ENCODE assay signal across 8 cellular contexts in genomic region chr14:55579724-55580400, GRCh38. TPM values are rescaled to one million over a fixed set of nuclear protein-coding genes. Genes with fewer than 3 reads are reported as not detected.
DNase-seq lines count a peak whose midpoint lies in the region; ATAC-seq, FAIRE-seq and TF ChIP-seq lines count a peak whose summit lies in the region.

TSS of gene KTN1 (plus strand) at chr14:55580207. CDS start at chr14:55612049, 31,842 bp downstream.

- no peaks in the 10 kb centered on the region for H3K27me3 ChIP-seq in right cardiac atrium (ENCODE audit: control insufficient read depth, insufficient read depth)
- no peaks in the 10 kb centered on the region for H3K27me3 ChIP-seq in rectal smooth muscle tissue (ENCODE audit: control insufficient read depth, insufficient read depth, low read length)
- no peaks in the 10 kb centered on the region for H3K27me3 ChIP-seq in vagina

- peak; percentile 79 for FAIRE-seq in GM12892 (lab: Jason Lieb, UNC)

- H3K4me3 ChIP-seq in right cardiac atrium (ENCODE audit: low read length) (peak within 1 kb of the TSS; percentile 100), rectal smooth muscle tissue (ENCODE audit: low read length) (peak within 1 kb of the TSS; percentile 90), vagina (peak within 1 kb of the TSS; percentile 96 to 97)

- H3K9me3 ChIP-seq in right cardiac atrium (ENCODE audit: control insufficient read depth, low read length) (no peaks in the 10 kb centered on the region), vagina (no peaks in the 10 kb centered on the region)

- ATAC-seq in HG02642 (IDR thresholded peaks at IDR 0.05; ENCODE audit: poor library complexity, unreplicated experiment) (peak; percentile 85), right cardiac atrium (peak; percentile 97)

- H3K9ac ChIP-seq in rectal smooth muscle tissue (ENCODE audit: low read length): peak within 1 kb of the TSS; percentile 85

- peak within 1 kb of the TSS; percentile 76 for H3K27ac ChIP-seq in angular gyrus (ENCODE audit: low read depth, low read length)
- peak within 1 kb of the TSS; percentile 96 for H3K27ac ChIP-seq in right cardiac atrium (ENCODE audit: low read length)
- H3K27ac ChIP-seq in rectal smooth muscle tissue (ENCODE audit: low read depth, low read length): peak within 1 kb of the TSS; percentile 89
- peak within 1 kb of the TSS; percentile 88 for H3K27ac ChIP-seq in vagina

- TF ChIP-seq POLR2A in GM12892 (IDR thresholded peaks at IDR 0.05; ENCODE audit: low read depth, low read length): peak; percentile 55; the same call in 1 of the 2 replicates
- peak in 1 of 2 donors; percentile 51 for TF ChIP-seq POLR2A in vagina (IDR thresholded peaks at IDR 0.05)

- H3K36me3 ChIP-seq in rectal smooth muscle tissue (ENCODE audit: control insufficient read depth, insufficient read depth, low read length): no peaks in the 10 kb centered on the region
- no peaks in the 10 kb centered on the region for H3K36me3 ChIP-seq in vagina

- DNase-seq in GM12892 (ENCODE audit: insufficient read length) (peak; percentile 76), NCI-H128 (lab: John Stamatoyannopoulos, UW; ENCODE audit: unreplicated experiment) (peak; percentile 45), right cardiac atrium (peak; percentile 86 to 93 (median 92)), vagina (ENCODE audit: extremely low spot score in 2 of 2) (no peak)

- intact Hi-C loops in T-helper 2 cell treated with Interferon-gamma antibody and Interleukin-4, amounts not matched to agents 100 ng/mL and 5 ng/mL, for 36 hours (cut with micrococcal nuclease): loop anchor here (2.0 to 10.0 kb wide), 7 partner anchors 55 to 1815 kb away; partner anchors contain the start of genes AP5M1, ATG14, DLGAP5 and EXOC5
- intact Hi-C loops in right cardiac atrium (cut with DNase I): loop anchor here in 1 of 4 donors (10.0 kb wide), 1 partner anchor 135 kb away; the partner anchor contains the start of gene TBPL2
- intact Hi-C loops in vagina (cut with DNase I): no loop called here

- H3K4me1 ChIP-seq in right cardiac atrium (ENCODE audit: control insufficient read depth, insufficient read depth, low read length) (peaks cover 2% of the 10 kb centered on the region), rectal smooth muscle tissue (ENCODE audit: control insufficient read depth, insufficient read depth, low read length) (peaks cover 7% of the 10 kb centered on the region), vagina (peaks cover 50% of the 10 kb centered on the region)

- WGBS in right cardiac atrium: under 1% methylated on average over 79 of the region's 83 CpGs

- no peak for TF ChIP-seq CTCF in vagina (IDR thresholded peaks at IDR 0.05)

RNA-seq across cellular contexts. Expression of gene KTN1, which starts in this region (rescaled TPM):
- 74.8 TPM for polyA plus RNA-seq in GM12892 (2012; ENCODE audit: missing spikeins)
- 97.1 and 99.1 TPM in 2 replicates for total RNA-seq in T-helper 2 cell treated with Interferon-gamma antibody and Interleukin-4, amounts not matched to agents 100 ng/mL and 5 ng/mL, for 36 hours
- total RNA-seq in right cardiac atrium: 100 to 1,000 TPM; 187 to 232 (median 214) TPM
- 146 TPM for polyA plus RNA-seq in right cardiac atrium
- total RNA-seq in vagina: 91.6 TPM

Comparison
In these comparisons a context has a peak if more than half of its experiments do, and no peak if none do; other contexts are left out.
1. DNase-seq: peak in GM12892 (single experiment), NCI-H128 (single experiment) and right cardiac atrium (3 of 3); none in vagina (0 of 2).
2. Peak in every context shown above with its lines, with median percentiles within 50 percentile points of each other: H3K27ac ChIP-seq and H3K4me3 ChIP-seq.